ENCODE assay signal across 1 cellular context in the genomic region with DNA sequence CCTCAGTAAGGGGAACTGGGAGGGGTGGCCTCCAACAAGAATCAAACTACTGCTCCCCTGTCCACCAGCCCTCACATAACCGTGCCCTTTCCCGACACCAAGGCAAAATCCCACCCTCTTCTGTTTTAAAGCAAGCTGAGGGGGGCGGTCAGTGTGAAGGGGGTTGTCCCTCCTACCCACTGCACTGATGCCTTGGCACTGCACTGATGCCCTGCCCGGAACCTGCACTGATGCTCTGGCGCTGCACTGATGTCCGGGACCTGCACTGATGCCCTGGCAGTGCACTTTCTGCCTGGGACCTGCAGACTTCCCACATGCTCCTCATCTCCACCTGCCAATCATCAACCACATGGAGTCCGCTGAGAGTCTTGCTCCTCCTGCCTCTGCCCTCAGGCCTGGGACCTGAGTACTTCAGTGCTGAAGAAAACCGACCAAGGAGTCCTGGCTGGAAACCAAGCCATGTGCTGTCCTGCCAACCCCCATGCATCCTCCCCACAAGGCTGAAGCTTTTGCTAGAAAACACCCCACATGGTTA.
TF ChIP-seq lines count a peak whose summit lies in the region.

No MANE protein-coding gene starts in this region.

TF ChIP-seq in H1, 55 proteins besides CTCF, POLR2A, EP300 and RAD21 (continued from another document):
- TF ChIP-seq, protein P1, sequence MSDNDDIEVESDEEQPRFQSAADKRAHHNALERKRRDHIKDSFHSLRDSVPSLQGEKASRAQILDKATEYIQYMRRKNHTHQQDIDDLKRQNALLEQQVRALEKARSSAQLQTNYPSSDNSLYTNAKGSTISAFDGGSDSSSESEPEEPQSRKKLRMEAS (IDR thresholded peaks at IDR 0.05), result no peak
- TF ChIP-seq HDAC6 (IDR thresholded peaks at IDR 0.05; ENCODE audit: low read depth, low read length), result no peak
- TF ChIP-seq TAF1 (IDR thresholded peaks at IDR 0.05; ENCODE audit: low read depth, low read length), result no peak
- TF ChIP-seq SP2 (IDR thresholded peaks at IDR 0.05; ENCODE audit: low read length), result no peak
- no peak for TF ChIP-seq SIX5 (IDR thresholded peaks at IDR 0.05; ENCODE audit: low read depth, low read length)
- no peak for TF ChIP-seq BRCA1 (IDR thresholded peaks at IDR 0.05; ENCODE audit: low read depth, low read length)
- no peak for TF ChIP-seq JUND (IDR thresholded peaks at IDR 0.05; ENCODE audit: low read length)
- no peak for TF ChIP-seq ZNF274 (IDR thresholded peaks at IDR 0.05; ENCODE audit: borderline replicate concordance, extremely low read depth, low read length)
- TF ChIP-seq CEBPB (IDR thresholded peaks at IDR 0.05; ENCODE audit: low read depth, low read length), result no peak
